ENCODE assay signal across 23 cellular contexts in the genomic region with DNA sequence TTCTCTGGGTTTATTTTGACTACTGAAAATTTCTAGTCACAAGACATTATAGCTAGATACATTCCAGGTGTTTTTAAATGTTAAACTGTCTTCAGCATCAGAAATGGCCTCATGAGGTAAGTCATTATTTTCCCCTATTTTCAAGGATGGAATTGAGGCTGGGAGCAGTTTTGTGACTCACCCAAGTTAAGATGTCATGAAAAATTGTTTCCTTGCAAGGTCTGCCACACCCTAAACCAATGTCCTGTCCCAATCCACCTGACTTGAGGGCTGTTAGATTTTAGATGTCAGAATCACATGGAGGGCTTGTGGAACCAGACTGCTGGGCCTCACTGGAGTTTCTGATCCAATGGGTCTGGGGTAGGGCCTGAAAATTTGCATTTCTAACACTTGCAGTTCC. TPM values are rescaled to one million over a fixed set of nuclear protein-coding genes. Genes with fewer than 3 reads are reported as not detected.
"Had no signal": no experiment of that assay in that cellular context is flagged by ENCODE, and none has a peak within 500 bp of the region (broad histone marks: within the 10 kb centered on the region; RNA-seq: fewer than 3 reads in every experiment).

No MANE protein-coding gene starts in this region.

- H3K36me3 ChIP-seq: cardiac muscle cell, neural progenitor cell, transverse colon had no signal

- H3K27ac ChIP-seq: cardiac muscle cell, coronary artery, dorsolateral prefrontal cortex, neural progenitor cell, parathyroid adenoma, testis, transverse colon had no signal

- H3K79me2 ChIP-seq: parathyroid adenoma had no signal

- H3K9ac ChIP-seq: neural progenitor cell, parathyroid adenoma had no signal

- H3K9me3 ChIP-seq: testis, transverse colon had no signal

- H3K4me3 ChIP-seq: cardiac muscle cell, coronary artery, dorsolateral prefrontal cortex, neural progenitor cell, testis, transverse colon had no signal

- H3K4me2 ChIP-seq: neural progenitor cell had no signal

- H3K27me3 ChIP-seq: cardiac muscle cell, neural progenitor cell, testis, transverse colon had no signal

- H2AFZ ChIP-seq: neural progenitor cell, parathyroid adenoma had no signal

- H3K4me1 ChIP-seq: neural progenitor cell, parathyroid adenoma, testis, transverse colon had no signal

- DNase-seq: activated B cell treated with CpG ODN at 0.5 μM for 24 hours; activated effector memory CD4-positive, alpha-beta T cell treated with Interleukin-2 at 50 U/mL for 16 hours; activated naive CD4-positive, alpha-beta T cell treated with Interleukin-2 at 50 U/mL for 16 hours; activated T-cell treated with anti-CD3 and anti-CD28 coated beads for 4 hours; anterior cingulate cortex; dorsolateral prefrontal cortex; effector memory CD4-positive, alpha-beta T cell; erythroblast; foreskin fibroblast; midbrain; natural killer cell; occipital lobe; right cardiac atrium; stimulated activated CD4-positive, alpha-beta T cell treated with anti-CD3 and anti-CD28 coated beads, Interleukin-12 subunit alpha, Interleukin-12 subunit beta, amount 100 ng/mL, for 4 hours; stimulated activated CD4-positive, alpha-beta T cell treated with anti-CD3 and anti-CD28 coated beads, Interleukin-4, amount 100 ng/mL, for 1 hour; stimulated activated naive CD8-positive, alpha-beta T cell treated with anti-CD3 and anti-CD28 coated beads, Interleukin-15, Interleukin-2, amounts not matched to agents 100 U/mL and 50 U/mL, for 24 hours; T-helper 2 cell; testis; transverse colon had no signal

- ATAC-seq: natural killer cell; right cardiac atrium; stimulated activated naive CD8-positive, alpha-beta T cell treated with anti-CD3 and anti-CD28 coated beads, Interleukin-15, Interleukin-2, amounts not matched to agents 100 U/mL and 50 U/mL, for 24 hours had no signal

RNA-seq across cellular contexts. Expression of a gene that starts 16.9 kb away (rescaled TPM):
- total RNA-seq: activated B cell treated with CpG ODN at 0.5 μM for 24 hours, natural killer cell had no signal
